Comparison of ENCODE assay signal across 9 cellular contexts in the genomic region with DNA sequence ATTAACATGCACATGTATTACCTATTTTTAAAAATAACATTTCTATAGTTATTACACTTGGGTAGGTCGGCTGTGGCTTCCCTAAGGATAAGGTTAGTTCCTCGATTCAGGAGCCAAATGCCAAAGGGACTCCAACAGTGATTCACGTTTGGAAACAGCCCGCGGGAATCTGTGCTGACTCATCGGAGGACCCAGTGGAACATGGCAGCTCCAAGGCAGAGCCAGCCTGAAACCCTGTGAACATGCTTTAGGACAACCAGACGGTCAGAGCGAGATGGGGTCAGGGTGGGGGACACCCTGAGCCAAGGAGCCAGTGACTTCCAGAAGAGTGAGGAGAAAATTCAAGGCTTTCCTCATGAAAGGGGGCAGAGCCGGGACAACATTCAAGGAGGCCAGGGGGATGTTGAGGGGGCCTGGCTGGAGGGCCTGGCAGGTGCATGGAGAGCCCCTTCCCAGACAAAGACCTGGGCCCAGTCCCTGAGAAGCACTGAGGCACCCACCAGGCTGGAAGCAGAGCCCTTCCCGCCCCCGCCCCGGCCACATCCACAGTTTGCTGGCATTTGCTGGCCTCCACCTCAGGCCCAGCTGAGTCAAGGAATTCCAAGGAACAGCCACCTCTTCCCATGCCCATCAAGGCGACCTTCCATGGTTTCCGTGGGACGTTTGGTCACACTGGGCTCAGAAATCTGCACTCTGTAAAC.
DNase-seq lines count a peak whose midpoint lies in the region; ATAC-seq, FAIRE-seq and TF ChIP-seq lines count a peak whose summit lies in the region.
"Had no signal": no experiment of that assay in that cellular context is flagged by ENCODE, and none has a peak within 500 bp of the region (broad histone marks: within the 10 kb centered on the region; RNA-seq: fewer than 3 reads in every experiment).

No MANE protein-coding gene starts in this region.

- DNase-seq in HTR-8/SVneo (ENCODE audit: insufficient read length, low spot score) (peak; percentile 80), choroid plexus epithelial cell (ENCODE audit: low read depth) (peak; percentile 60), lower leg skin (ENCODE audit: low spot score in 2 of 2) (peak; percentile 60 to 93), thoracic aorta (ENCODE audit: low spot score) (peak; percentile 68), NCI-H2196 treated with DMSO at 0.1 percent for 48 hours (lab: John Stamatoyannopoulos, UW; ENCODE audit: unreplicated experiment) (no peak), frontal cortex (ENCODE audit: low spot score in 2 of 2) (no peak)
- no peak for DNase-seq in stimulated activated CD4-positive, alpha-beta T cell treated with anti-CD3 and anti-CD28 coated beads, Interleukin-4, amount 100 ng/mL, for 24 hours
- DNase-seq: NCI-H2081 treated with DMSO at 0.1 percent for 48 hours had no signal

- ATAC-seq in thoracic aorta (ENCODE audit: insufficient number of reproducible peaks, low FRiP score, low read depth) (peak; percentile 66), HG03175 (IDR thresholded peaks at IDR 0.05; ENCODE audit: unreplicated experiment) (no peak)

- H3K4me1 ChIP-seq in thoracic aorta (ENCODE audit: control insufficient read depth in 1 of 2, low read depth in 2 of 2): peaks cover 16 to 31% of the 10 kb centered on the region in 2 donors

- H3K4me3 ChIP-seq in choroid plexus epithelial cell (ENCODE audit: low read depth, low read length) (no peak overlapping the region), lower leg skin (ENCODE audit: low read depth, poor library complexity, severe bottlenecking) (no peak overlapping the region), thoracic aorta (peak overlapping the region; percentile 37)

- intact Hi-C loops in lower leg skin (cut with DNase I; ENCODE audit: low total_unique reads): no loop called here

- no peaks in the 10 kb centered on the region for H3K9me3 ChIP-seq in thoracic aorta

- no peak for TF ChIP-seq POLR2A in lower leg skin (IDR thresholded peaks at IDR 0.05)

- no peaks in the 10 kb centered on the region for H3K27me3 ChIP-seq in thoracic aorta (replicated peaks; ENCODE audit: insufficient read depth)

- FAIRE-seq in HTR-8/SVneo (lab: Jason Lieb, UNC): peak; percentile 89
- FAIRE-seq in frontal cortex (lab: Jason Lieb, UNC): no peak

- no peaks in the 10 kb centered on the region for H3K36me3 ChIP-seq in thoracic aorta

- 33 to 42% methylated on average over 12 to 15 of the region's 15 CpGs for WGBS in lower leg skin, 2 donors

- peak overlapping the region; percentile 72 to 79 for H3K27ac ChIP-seq in thoracic aorta

- TF ChIP-seq CTCF in choroid plexus epithelial cell (conservative IDR thresholded peaks at IDR 0.05; ENCODE audit: low read depth, low read length): no peak
- no peak for TF ChIP-seq CTCF in lower leg skin (IDR thresholded peaks at IDR 0.05)
- TF ChIP-seq CTCF in thoracic aorta (IDR thresholded peaks at IDR 0.05): no peak

Comparison
In these comparisons a context has a peak if more than half of its experiments do, and no peak if none do; other contexts are left out.
1. DNase-seq: peak in HTR-8/SVneo (single experiment), choroid plexus epithelial cell (single experiment), lower leg skin (2 of 2) and thoracic aorta (single experiment); none in NCI-H2196 treated with DMSO at 0.1 percent for 48 hours (single experiment), stimulated activated CD4-positive, alpha-beta T cell treated with anti-CD3 and anti-CD28 coated beads, Interleukin-4, amount 100 ng/mL, for 24 hours (single experiment) and frontal cortex (0 of 2).